2 cellular contexts compared by ENCODE assay signal in genomic region chr7:6231184-6231583, GRCh38.
TF ChIP-seq lines count a peak whose summit lies in the region.

No MANE protein-coding gene starts in this region.

TF ChIP-seq in SK-N-SH treated with all-trans-retinoic acid at 6 μM for 48 hours, 23 proteins besides CTCF, POLR2A, EP300 and RAD21 (continued from another document):
- TF ChIP-seq TSHZ2 (CRISPR knock-in tag; IDR thresholded peaks at IDR 0.05) = no peak
- TF ChIP-seq TCF4 (CRISPR knock-in tag; IDR thresholded peaks at IDR 0.05; ENCODE audit: borderline replicate concordance) = no peak
- 0 out of 2 replicates have a peak, but pooled peaks have one; percentile 43 for TF ChIP-seq ZFP3 (CRISPR knock-in tag; IDR thresholded peaks at IDR 0.05)

TF ChIP-seq in SK-N-SH, 30 proteins besides CTCF, POLR2A, EP300 and RAD21 (continued from another document):
- no peak for TF ChIP-seq PBX3 (IDR thresholded peaks at IDR 0.05)
- no peak for TF ChIP-seq FOXM1 (IDR thresholded peaks at IDR 0.05; ENCODE audit: low read depth)
- no peak for TF ChIP-seq FOSL2 (IDR thresholded peaks at IDR 0.05; ENCODE audit: borderline replicate concordance, low read depth)
- no peak for TF ChIP-seq SIN3A (IDR thresholded peaks at IDR 0.05; ENCODE audit: borderline replicate concordance, low read depth, low read length)
- TF ChIP-seq ZBTB33 (IDR thresholded peaks at IDR 0.05; ENCODE audit: borderline replicate concordance, low read depth) = no peak
- no peak for TF ChIP-seq MXI1 (IDR thresholded peaks at IDR 0.05; ENCODE audit: low read depth, low read length)
- TF ChIP-seq GABPA (IDR thresholded peaks at IDR 0.05; ENCODE audit: low read depth) = no peak
